Comparison of ENCODE assay signal across 8 cellular contexts in the genomic region with DNA sequence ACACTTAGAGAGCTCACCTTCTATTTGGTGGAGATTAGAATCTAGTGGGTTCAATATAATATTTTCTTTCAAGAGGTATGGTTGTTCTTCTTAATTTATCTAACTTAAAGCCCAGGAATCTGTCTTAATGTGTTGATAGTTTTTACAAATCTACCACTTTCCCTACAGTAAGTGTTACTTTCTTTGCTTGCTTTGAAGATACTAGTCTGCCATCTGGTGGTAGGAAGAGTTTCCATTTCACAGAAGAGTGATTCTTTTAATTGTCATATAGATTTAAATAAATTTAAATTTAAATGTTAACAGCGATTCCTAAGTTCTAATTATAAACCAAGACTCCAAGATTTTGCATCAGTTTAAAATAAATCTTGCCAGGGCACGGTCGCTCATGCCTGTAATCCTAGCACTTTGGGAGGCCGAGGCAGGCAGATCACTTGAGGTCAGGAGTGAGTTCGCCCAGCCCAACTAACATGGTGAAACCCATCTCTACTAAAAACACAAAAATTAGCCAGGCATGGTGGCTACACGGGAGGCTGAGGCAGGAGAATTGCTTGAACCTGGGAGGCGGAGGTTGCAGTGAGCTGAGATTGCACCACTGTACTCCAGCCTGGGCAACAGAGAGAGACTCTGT. TPM values are rescaled to one million over a fixed set of nuclear protein-coding genes. Genes with fewer than 3 reads are reported as not detected.
DNase-seq lines count a peak whose midpoint lies in the region; ATAC-seq and TF ChIP-seq lines count a peak whose summit lies in the region.

No MANE protein-coding gene starts in this region.

- no peaks in the 10 kb centered on the region for H4K20me1 ChIP-seq in neural cell (ENCODE audit: insufficient read depth)

- POLR2A ChIA-PET in RWPE1 (lab: Yijun Ruan, JAX; ENCODE audit: low non-redundant PET) = no interaction called here

- no peak for TF ChIP-seq POLR2A in erythroblast (IDR thresholded peaks at IDR 0.05; ENCODE audit: low read length)

- peak; percentile 69 for TF ChIP-seq RAD21 in neural cell (conservative IDR thresholded peaks at IDR 0.05)

- TF ChIP-seq EP300 in neural cell (conservative IDR thresholded peaks at IDR 0.05; ENCODE audit: poor library complexity, severe bottlenecking) = no peak

- no peaks in the 10 kb centered on the region for H3K27me3 ChIP-seq in neural cell (ENCODE audit: insufficient read depth, low read depth, low read length)

- TF ChIP-seq CTCF in RWPE1 (conservative IDR thresholded peaks at IDR 0.05; ENCODE audit: low read depth) (peak; percentile 66), neural cell (IDR thresholded peaks at IDR 0.05; ENCODE audit: poor library complexity, severe bottlenecking) (peak; percentile 68)

- H3K27ac ChIP-seq in RWPE1 (no peak overlapping the region), neural cell (ENCODE audit: low read length) (no peak overlapping the region)

- H3K4me2 ChIP-seq in neural cell (ENCODE audit: low read length) = no peak overlapping the region

- no peak overlapping the region for H3K4me3 ChIP-seq in neural cell (ENCODE audit: low read length)

- CTCF ChIA-PET in RWPE1 (lab: Yijun Ruan, JAX) = interaction anchor here (1.8 to 3.0 kb wide), 2 partner anchors 90 to 113 kb away, joined by 11 to 13 read pairs; no protein-coding TSS in a partner anchor

- ATAC-seq in HG02642 (IDR thresholded peaks at IDR 0.05; ENCODE audit: poor library complexity, unreplicated experiment) (peak; percentile 45), GM19328 (IDR thresholded peaks at IDR 0.05; ENCODE audit: unreplicated experiment) (no peak)

- no peaks in the 10 kb centered on the region for H3F3A ChIP-seq in neural cell (ENCODE audit: insufficient read depth, low read length, poor library complexity, severe bottlenecking)

- no peak overlapping the region for H3K9ac ChIP-seq in neural cell (ENCODE audit: low read length)

- no peaks in the 10 kb centered on the region for H3K79me2 ChIP-seq in neural cell (replicated peaks; ENCODE audit: insufficient read depth, low read length)

- no peaks in the 10 kb centered on the region for H3K9me2 ChIP-seq in neural cell (ENCODE audit: insufficient read depth, low read length)

- DNase-seq in NCI-H2196 (lab: John Stamatoyannopoulos, UW; ENCODE audit: unreplicated experiment) (peak; percentile 7), NCI-H2196 treated with DMSO at 0.1 percent for 48 hours (lab: John Stamatoyannopoulos, UW; ENCODE audit: unreplicated experiment) (no peak), RWPE1 (ENCODE audit: low spot score) (peak; percentile 20), erythroblast (lab: John Stamatoyannopoulos, UW) (peak; percentile 61 to 77), activated gamma-delta T cell treated with Interleukin-2 at 50 U/mL for 16 hours (no peak)

- no peaks in the 10 kb centered on the region for H3K9me3 ChIP-seq in neural cell (ENCODE audit: low read length)

- H3K36me3 ChIP-seq in neural cell (ENCODE audit: insufficient read depth, low read length) = no peaks in the 10 kb centered on the region

- H2AFZ ChIP-seq in neural cell (ENCODE audit: low read depth, low read length) = no peak overlapping the region

TF ChIP-seq in neural cell, 6 proteins besides CTCF, POLR2A, EP300 and RAD21:
- TF ChIP-seq EZH2 (IDR thresholded peaks at IDR 0.05; ENCODE audit: borderline replicate concordance, insufficient read depth, low read length, poor library complexity, severe bottlenecking) (no peak), MXI1 (conservative IDR thresholded peaks at IDR 0.05; ENCODE audit: poor library complexity, severe bottlenecking) (no peak), SMC3 (conservative IDR thresholded peaks at IDR 0.05; ENCODE audit: poor library complexity) (peak; percentile 80)

RNA-seq across cellular contexts. Expression of gene NUDT9, which starts 43.5 kb away (rescaled TPM):
- 22.4 and 25.5 TPM in 2 replicates for polyA plus RNA-seq in neural cell
- 18.1 and 20.0 TPM in 2 replicates for polyA minus RNA-seq in neural cell

Comparison
In these comparisons a context has a peak if more than half of its experiments do, and no peak if none do; other contexts are left out.
1. DNase-seq: peak in NCI-H2196 (single experiment), RWPE1 (single experiment) and erythroblast (2 of 2); none in NCI-H2196 treated with DMSO at 0.1 percent for 48 hours (single experiment) and activated gamma-delta T cell treated with Interleukin-2 at 50 U/mL for 16 hours (single experiment).